Comparison of ENCODE assay signal across 8 cellular contexts in genomic region chr1:98048234-98048633, GRCh38.
DNase-seq lines count a peak whose midpoint lies in the region; ATAC-seq and TF ChIP-seq lines count a peak whose summit lies in the region.

No MANE protein-coding gene starts in this region.

- no peaks in the 10 kb centered on the region for H3K9me3 Mint-ChIP-seq in activated T-cell treated with anti-CD3 and anti-CD28 coated beads, Interleukin-2, amount 50 U/mL, for 72 hours
- H3K9me3 Mint-ChIP-seq in nephron progenitor cell, result no peaks in the 10 kb centered on the region

- peak overlapping the region; percentile 21 for H3K4me3 ChIP-seq in fibroblast of villous mesenchyme (ENCODE audit: low read depth, low read length)

- TF ChIP-seq CTCF in fibroblast of villous mesenchyme (IDR thresholded peaks at IDR 0.05; ENCODE audit: insufficient read depth, low read depth, low read length) (no peak), nephron progenitor cell (IDR thresholded peaks at IDR 0.05) (no peak)

- H3K36me3 Mint-ChIP-seq in activated T-cell treated with anti-CD3 and anti-CD28 coated beads, Interleukin-2, amount 50 U/mL, for 72 hours (ENCODE audit: insufficient read depth in 2 of 2), result peaks cover 0 to 8% of the 10 kb centered on the region in 2 donors
- H3K36me3 Mint-ChIP-seq in nephron progenitor cell (ENCODE audit: low read depth), result no peaks in the 10 kb centered on the region

- peaks cover 88% of the 10 kb centered on the region for H3K27me3 Mint-ChIP-seq in activated T-cell treated with anti-CD3 and anti-CD28 coated beads, Interleukin-2, amount 50 U/mL, for 72 hours (ENCODE audit: low read depth)
- peaks cover 99% of the 10 kb centered on the region for H3K27me3 Mint-ChIP-seq in nephron progenitor cell (ENCODE audit: low read depth, poor library complexity)

- DNase-seq in EL (peak; percentile 91), NOMO-1 treated with dmso at 0.1 percent for 144 hours (lab: John Stamatoyannopoulos, UW; ENCODE audit: unreplicated experiment) (peak; percentile 45), fibroblast of villous mesenchyme (ENCODE audit: low read depth) (peak; percentile 82), nephron progenitor cell (peak; percentile 92), stromal cell of bone marrow (ENCODE audit: low read depth) (peak; percentile 76), NCI-H69 (lab: John Stamatoyannopoulos, UW) (no peak)
- peak; percentile 70 to 81 for DNase-seq in activated T-cell treated with anti-CD3 and anti-CD28 coated beads, Interleukin-2, amount 50 U/mL, for 72 hours

- H3K4me1 Mint-ChIP-seq in activated T-cell treated with anti-CD3 and anti-CD28 coated beads, Interleukin-2, amount 50 U/mL, for 72 hours (ENCODE audit: low read depth), result peaks cover 41% of the 10 kb centered on the region
- peaks cover 36% of the 10 kb centered on the region for H3K4me1 Mint-ChIP-seq in nephron progenitor cell

- no peak overlapping the region for H3K27ac Mint-ChIP-seq in activated T-cell treated with anti-CD3 and anti-CD28 coated beads, Interleukin-2, amount 50 U/mL, for 72 hours
- H3K27ac Mint-ChIP-seq in nephron progenitor cell, result no peak overlapping the region

- ATAC-seq in HG02885 (IDR thresholded peaks at IDR 0.05; ENCODE audit: poor library complexity, unreplicated experiment), result peak; percentile 66
- ATAC-seq in activated T-cell treated with anti-CD3 and anti-CD28 coated beads, Interleukin-2, amount 50 U/mL, for 72 hours (replicated peaks in 1 of 2), result peak; percentile 69

- H3K4me3 Mint-ChIP-seq in activated T-cell treated with anti-CD3 and anti-CD28 coated beads, Interleukin-2, amount 50 U/mL, for 72 hours, result peak overlapping the region; percentile 69 to 79
- H3K4me3 Mint-ChIP-seq in nephron progenitor cell, result peak overlapping the region; percentile 44
